Comparison of ENCODE assay signal across 18 cellular contexts in the genomic region with DNA sequence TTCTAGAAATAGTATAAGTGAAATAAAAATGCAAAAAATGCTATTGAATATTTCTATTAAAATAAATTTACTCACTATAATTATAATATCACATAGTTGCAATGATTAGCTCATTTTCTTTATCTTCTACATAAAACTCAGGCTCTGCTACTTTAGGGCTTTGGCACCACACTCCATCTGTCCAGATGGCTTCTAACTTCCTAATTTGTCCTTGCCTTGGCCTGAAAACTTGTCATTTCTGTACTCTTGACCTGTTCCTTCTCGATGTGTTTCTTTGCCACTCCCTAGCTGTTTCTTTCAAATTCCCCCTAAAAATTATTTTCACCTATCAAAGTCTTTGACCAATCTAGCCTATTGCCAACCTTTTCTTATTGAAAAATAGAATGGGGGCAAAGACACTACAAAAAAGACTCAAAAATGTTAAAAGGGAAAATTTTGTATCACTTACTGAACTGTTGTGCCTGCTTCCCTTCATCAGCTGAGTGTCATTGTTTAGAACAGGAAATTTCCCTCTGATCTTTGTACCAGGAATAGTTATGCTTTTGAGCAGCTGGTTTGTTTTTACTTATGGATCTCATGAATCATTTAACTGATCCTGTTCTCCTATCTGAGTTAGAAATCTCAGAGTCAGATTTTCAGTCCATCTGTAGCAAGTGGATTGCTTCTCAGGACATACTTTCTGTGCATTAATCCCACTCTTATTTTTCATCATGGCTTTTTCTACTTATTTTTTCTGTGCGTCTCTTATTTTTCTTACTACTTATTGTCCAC.
"Had no signal": no experiment of that assay in that cellular context is flagged by ENCODE, and none has a peak within 500 bp of the region (broad histone marks: within the 10 kb centered on the region; RNA-seq: fewer than 3 reads in every experiment).

No MANE protein-coding gene starts in this region.

- H3K36me3 ChIP-seq: colonic mucosa, left lung, ovary, prostate gland, spleen, thoracic aorta had no signal

- H3K4me1 ChIP-seq: colonic mucosa, left lung, prostate gland had no signal

- DNase-seq: activated CD4-positive, alpha-beta memory T cell treated with anti-CD3 and anti-CD28 coated beads for 36 hours; activated CD4-positive, alpha-beta T cell treated with anti-CD3 and anti-CD28 coated beads for 48 hours; activated naive CD4-positive, alpha-beta T cell treated with Interleukin-2 at 50 U/mL for 16 hours; activated naive CD8-positive, alpha-beta T cell treated with anti-CD3 and anti-CD28 coated beads for 36 hours; activated T-cell treated with anti-CD3 and anti-CD28 coated beads, Interleukin-2, amount 50 U/mL, for 48 hours; central memory CD4-positive, alpha-beta T cell; colonic mucosa; endodermal cell; left lung; ovary; spleen; stimulated activated CD4-positive, alpha-beta T cell treated with anti-CD3 and anti-CD28 coated beads, Interleukin-4, amount 100 ng/mL, for 24 hours; stimulated activated naive CD4-positive, alpha-beta T cell treated with Interleukin-2 at 50 U/mL for 16 hours; T-helper 17 cell had no signal

- H3K27ac ChIP-seq: colonic mucosa, epithelial cell of prostate, left lung, ovary, prostate gland, thoracic aorta had no signal

- ATAC-seq: left lung; natural killer cell treated with Interleukin-12 subunit alpha and Interleukin-12 subunit beta and Interleukin-15 and Interleukin-18, amount 100 ng/mL, for 72 hours; T-helper 17 cell had no signal

- H3K9me3 ChIP-seq: colonic mucosa, left lung, ovary, prostate gland, spleen, thoracic aorta had no signal

- H3K27me3 ChIP-seq: colonic mucosa, left lung, ovary, spleen had no signal

- H3K4me3 ChIP-seq: colonic mucosa, left lung, ovary, prostate gland, spleen, thoracic aorta had no signal
